In genomic region chr11:64027619-64028397, GRCh38 we compare ENCODE assay signal across 12 cellular contexts. TPM values are rescaled to one million over a fixed set of nuclear protein-coding genes. Genes with fewer than 3 reads are reported as not detected.
DNase-seq lines count a peak whose midpoint lies in the region; ATAC-seq and TF ChIP-seq lines count a peak whose summit lies in the region.
"Had no signal": no experiment of that assay in that cellular context is flagged by ENCODE, and none has a peak within 500 bp of the region (broad histone marks: within the 10 kb centered on the region; RNA-seq: fewer than 3 reads in every experiment).

No MANE protein-coding gene starts in this region.

- H3K79me2 ChIP-seq in OCI-LY3 (ENCODE audit: low read length): no peaks in the 10 kb centered on the region

- peaks cover 0 to 4% (median 2%) of the 10 kb centered on the region in 4 donors for H3K4me1 Mint-ChIP-seq in naive thymus-derived CD8-positive, alpha-beta T cell

- no peak overlapping the region for H3K4me3 ChIP-seq in OCI-LY3 (ENCODE audit: low read length)
- H3K4me3 ChIP-seq in iPS-15b (ENCODE audit: low read depth, low read length): peak overlapping the region; percentile 39
- peak overlapping the region; percentile 41 for H3K4me3 ChIP-seq in thoracic aorta

- H3K9me3 ChIP-seq in OCI-LY3 (ENCODE audit: insufficient read depth, low read length) (no peaks in the 10 kb centered on the region), iPS-15b (ENCODE audit: control insufficient read depth, insufficient read depth, low read length) (no peaks in the 10 kb centered on the region), thoracic aorta (no peaks in the 10 kb centered on the region)

- H3K27ac ChIP-seq in OCI-LY3 (ENCODE audit: low read length) (no peak overlapping the region), thoracic aorta (no peak overlapping the region)

- no peak for ATAC-seq in thoracic aorta (ENCODE audit: insufficient number of reproducible peaks, low FRiP score, low read depth)
- no peak for ATAC-seq in esophagus mucosa
- no peak for ATAC-seq in naive thymus-derived CD8-positive, alpha-beta T cell

- POLR2A ChIA-PET in naive thymus-derived CD8-positive, alpha-beta T cell (lab: Charles Lee): no interaction called here

- DNase-seq in SIG-M5 treated with dmso at 0.1 percent for 504 hours (lab: John Stamatoyannopoulos, UW; ENCODE audit: unreplicated experiment) (peak; percentile 49), SIG-M5 (lab: John Stamatoyannopoulos, UW) (no peak), thoracic aorta (ENCODE audit: low spot score) (no peak), DMS79 treated with DMSO at 0.1 percent for 48 hours (lab: John Stamatoyannopoulos, UW) (no peak)
- no peak for DNase-seq in naive thymus-derived CD8-positive, alpha-beta T cell
- DNase-seq: 8988T; activated CD4-positive, alpha-beta T cell treated with anti-CD3 and anti-CD28 coated beads for 4 hours; NCI-H2107 had no signal

- no peaks in the 10 kb centered on the region for H3K4me1 ChIP-seq in OCI-LY3 (ENCODE audit: low read length)
- H3K4me1 ChIP-seq in iPS-15b (ENCODE audit: control insufficient read depth, insufficient read depth, low read length): peaks cover 16% of the 10 kb centered on the region
- peaks cover 0 to 5% of the 10 kb centered on the region in 2 donors for H3K4me1 ChIP-seq in thoracic aorta (ENCODE audit: control insufficient read depth in 1 of 2, low read depth in 2 of 2)

- H3K27me3 ChIP-seq in OCI-LY3 (ENCODE audit: low read depth, low read length) (peaks cover 30% of the 10 kb centered on the region), iPS-15b (ENCODE audit: control insufficient read depth, insufficient read depth, low read length) (peaks cover 30% of the 10 kb centered on the region), thoracic aorta (replicated peaks; ENCODE audit: insufficient read depth) (no peaks in the 10 kb centered on the region)

- H3K9ac ChIP-seq in OCI-LY3 (ENCODE audit: low read length) (no peak overlapping the region), iPS-15b (ENCODE audit: low read depth, low read length) (no peak overlapping the region)

- H3K27me3 Mint-ChIP-seq in naive thymus-derived CD8-positive, alpha-beta T cell: peaks cover 6 to 19% (median 15%) of the 10 kb centered on the region in 5 donors

- H3K9me3 Mint-ChIP-seq in naive thymus-derived CD8-positive, alpha-beta T cell: no peaks in the 10 kb centered on the region

- H3K4me3 Mint-ChIP-seq in naive thymus-derived CD8-positive, alpha-beta T cell: no peak overlapping the region
- H3K4me3 Mint-ChIP-seq: activated naive CD8-positive, alpha-beta T cell had no signal

- H3K36me3 Mint-ChIP-seq in naive thymus-derived CD8-positive, alpha-beta T cell: no peaks in the 10 kb centered on the region
- H3K36me3 Mint-ChIP-seq: activated naive CD8-positive, alpha-beta T cell had no signal

- peak overlapping the region; percentile 30 for H3K4me2 ChIP-seq in OCI-LY3 (ENCODE audit: low read length)

- H3K27ac Mint-ChIP-seq in naive thymus-derived CD8-positive, alpha-beta T cell: no peak overlapping the region
- H3K27ac Mint-ChIP-seq: activated naive CD8-positive, alpha-beta T cell had no signal

- H2AFZ ChIP-seq in OCI-LY3 (ENCODE audit: low read depth, low read length): no peak overlapping the region

- no peaks in the 10 kb centered on the region for H4K20me1 ChIP-seq in OCI-LY3 (ENCODE audit: insufficient read depth, low read length)

- no peak for TF ChIP-seq CTCF in OCI-LY3 (IDR thresholded peaks at IDR 0.05; ENCODE audit: low read depth, low read length)
- no peak for TF ChIP-seq CTCF in thoracic aorta (IDR thresholded peaks at IDR 0.05)

- H3K36me3 ChIP-seq in OCI-LY3 (replicated peaks; ENCODE audit: low read depth, low read length) (no peaks in the 10 kb centered on the region), iPS-15b (ENCODE audit: control insufficient read depth, insufficient read depth, low read length) (no peaks in the 10 kb centered on the region), thoracic aorta (no peaks in the 10 kb centered on the region)

RNA-seq across cellular contexts. Expression of gene FLRT1, which starts 7.9 kb away (rescaled TPM):
- under 1 TPM in 1 of 2 donors, not detected in 1; 0.41 TPM for total RNA-seq in thoracic aorta
- not detected for total RNA-seq in esophagus mucosa
- not detected for total RNA-seq in naive thymus-derived CD8-positive, alpha-beta T cell
- not detected for polyA plus RNA-seq in naive thymus-derived CD8-positive, alpha-beta T cell

RNA-seq across cellular contexts. Expression of gene OTUB1, which starts 41.6 kb away (rescaled TPM):
- total RNA-seq in thoracic aorta: 10 to 100 TPM; 37.7 to 85.6 TPM
- 78.9 TPM for total RNA-seq in esophagus mucosa
- 10 to 100 TPM; 69.6 to 75.8 TPM for total RNA-seq in naive thymus-derived CD8-positive, alpha-beta T cell
- 100 to 1,000 TPM; 109 to 121 (median 115) TPM for polyA plus RNA-seq in naive thymus-derived CD8-positive, alpha-beta T cell

RNA-seq across cellular contexts. Expression of gene COX8A, which starts 53.4 kb away (rescaled TPM):
- total RNA-seq in thoracic aorta: 100 to 1,000 TPM; 178 to 469 TPM
- 461 TPM for total RNA-seq in esophagus mucosa
- 10 to 100 TPM; 94.9 to 95.2 TPM for total RNA-seq in naive thymus-derived CD8-positive, alpha-beta T cell
- 100 to 1,000 TPM; 319 to 428 (median 392) TPM for polyA plus RNA-seq in naive thymus-derived CD8-positive, alpha-beta T cell
